ENCODE assay signal across 26 cellular contexts in genomic region chr1:13513063-13513884, GRCh38. TPM values are rescaled to one million over a fixed set of nuclear protein-coding genes. Genes with fewer than 3 reads are reported as not detected.
DNase-seq lines count a peak whose midpoint lies in the region; ATAC-seq, FAIRE-seq and TF ChIP-seq lines count a peak whose summit lies in the region.
"Had no signal": no experiment of that assay in that cellular context is flagged by ENCODE, and none has a peak within 500 bp of the region (broad histone marks: within the 10 kb centered on the region; RNA-seq: fewer than 3 reads in every experiment).

No MANE protein-coding gene starts in this region.

- H3K9ac ChIP-seq in keratinocyte (ENCODE audit: control insufficient read depth, extremely low read depth, insufficient read depth, low read length) = no peak overlapping the region

- H4K20me1 ChIP-seq in keratinocyte (ENCODE audit: control insufficient read depth, extremely low read depth, insufficient read depth, low read length) = no peaks in the 10 kb centered on the region

- H3K4me3 ChIP-seq in heart left ventricle (peak overlapping the region in 8 of 12 donors; percentile 5 to 40 (median 12)), keratinocyte (ENCODE audit: control insufficient read depth in 2 of 3, extremely low read depth in 1 of 3, insufficient read depth in 2 of 3, low read depth in 1 of 3, low read length in 3 of 3) (no peak overlapping the region), thymus (ENCODE audit: low read length) (peak overlapping the region; percentile 64)
- H3K4me3 ChIP-seq: mucosa of descending colon had no signal

- H3K4me1 ChIP-seq in heart left ventricle (peaks cover 0 to 16% (median 0%) of the 10 kb centered on the region in 12 donors), keratinocyte (ENCODE audit: control insufficient read depth, extremely low read depth, insufficient read depth, low read length) (no peaks in the 10 kb centered on the region), thymus (ENCODE audit: control insufficient read depth, insufficient read depth, low read length) (peaks cover 25% of the 10 kb centered on the region)

- no peaks in the 10 kb centered on the region for H3K36me3 Mint-ChIP-seq in brain
- H3K36me3 Mint-ChIP-seq: activated naive CD4-positive, alpha-beta T cell treated with anti-CD3 and anti-CD28 coated beads, Interleukin-2, amount 50 U/mL, for 72 hours; stimulated activated effector memory CD8-positive, alpha-beta T cell treated with anti-CD3 and anti-CD28 coated beads, Interleukin-12 subunit alpha, Interleukin-12 subunit beta, amount 100 ng/mL, for 72 hours had no signal

- H3K79me2 ChIP-seq in keratinocyte (ENCODE audit: control insufficient read depth, insufficient read depth, low read length) = no peaks in the 10 kb centered on the region

- H3K27ac Mint-ChIP-seq in brain = no peak overlapping the region
- H3K27ac Mint-ChIP-seq: activated naive CD4-positive, alpha-beta T cell treated with anti-CD3 and anti-CD28 coated beads, Interleukin-2, amount 50 U/mL, for 72 hours; stimulated activated effector memory CD8-positive, alpha-beta T cell treated with anti-CD3 and anti-CD28 coated beads, Interleukin-12 subunit alpha, Interleukin-12 subunit beta, amount 100 ng/mL, for 72 hours had no signal

- ATAC-seq in heart left ventricle = peak in 1 of 4 donors; percentile 26
- ATAC-seq in Right ventricle myocardium superior (ENCODE audit: poor library complexity) = no peak
- ATAC-seq in HG02571 (IDR thresholded peaks at IDR 0.05; ENCODE audit: unreplicated experiment) = no peak
- ATAC-seq: stimulated activated effector memory CD8-positive, alpha-beta T cell treated with anti-CD3 and anti-CD28 coated beads, Interleukin-12 subunit alpha, Interleukin-12 subunit beta, amount 100 ng/mL, for 72 hours had no signal

- no peaks in the 10 kb centered on the region for H3K36me3 ChIP-seq in heart left ventricle
- no peaks in the 10 kb centered on the region for H3K36me3 ChIP-seq in keratinocyte (ENCODE audit: control insufficient read depth in 2 of 2, extremely low read depth in 1 of 2, insufficient read depth in 2 of 2, low read length in 2 of 2)
- no peaks in the 10 kb centered on the region for H3K36me3 ChIP-seq in thymus (ENCODE audit: control insufficient read depth, insufficient read depth)
- H3K36me3 ChIP-seq: vagina had no signal

- intact Hi-C loops in heart left ventricle (cut with DNase I) (no loop called here), Right ventricle myocardium superior (cut with DNase I) (no loop called here)

- H3K4me3 Mint-ChIP-seq in brain = peak overlapping the region in 4 of 5 experiments; percentile 18 to 77 (median 70)
- H3K4me3 Mint-ChIP-seq: stimulated activated effector memory CD8-positive, alpha-beta T cell treated with anti-CD3 and anti-CD28 coated beads, Interleukin-12 subunit alpha, Interleukin-12 subunit beta, amount 100 ng/mL, for 72 hours had no signal

- dilution Hi-C loops in keratinocyte (cut with MboI; ENCODE audit: extremely low pct_ligation_motif_present, low sequenced_read_pairs) = no loop called here

- peaks cover 90% of the 10 kb centered on the region for H3K27me3 Mint-ChIP-seq in brain

- peak overlapping the region; percentile 15 for H2AFZ ChIP-seq in keratinocyte (ENCODE audit: control insufficient read depth, low read length)

- H3K9me1 ChIP-seq in keratinocyte (ENCODE audit: control insufficient read depth, extremely low read depth, insufficient read depth, low read length) = no peaks in the 10 kb centered on the region

- peaks cover 0 to 2% (median 0%) of the 10 kb centered on the region in 5 experiments for H3K9me3 Mint-ChIP-seq in brain
- H3K9me3 Mint-ChIP-seq: activated naive CD4-positive, alpha-beta T cell treated with anti-CD3 and anti-CD28 coated beads, Interleukin-2, amount 50 U/mL, for 72 hours; stimulated activated effector memory CD8-positive, alpha-beta T cell treated with anti-CD3 and anti-CD28 coated beads, Interleukin-12 subunit alpha, Interleukin-12 subunit beta, amount 100 ng/mL, for 72 hours had no signal

- H3K4me1 Mint-ChIP-seq in brain = peaks cover 16% of the 10 kb centered on the region
- H3K4me1 Mint-ChIP-seq: stimulated activated effector memory CD8-positive, alpha-beta T cell treated with anti-CD3 and anti-CD28 coated beads, Interleukin-12 subunit alpha, Interleukin-12 subunit beta, amount 100 ng/mL, for 72 hours had no signal

- TF ChIP-seq CTCF in heart left ventricle (IDR thresholded peaks at IDR 0.05) (no peak), brain (conservative IDR thresholded peaks at IDR 0.05) (no peak), keratinocyte (optimal IDR thresholded peaks at IDR 0.05 in 1 of 3, IDR thresholded peaks at IDR 0.05 in 1 of 3, conservative IDR thresholded peaks at IDR 0.05 in 1 of 3; ENCODE audit: extremely low read depth in 1 of 3, insufficient read depth in 2 of 3, low read length in 3 of 3) (no peak)

- TF ChIP-seq POLR2A in heart left ventricle (IDR thresholded peaks at IDR 0.05) = no peak

- 0 to 1% (median 1%) methylated on average over 2 to 96 of the region's 96 CpGs for WGBS in heart left ventricle, 4 donors
- WGBS in thymus = 3% methylated on average over 96 of the region's 96 CpGs

- H3K4me2 ChIP-seq in keratinocyte (ENCODE audit: control insufficient read depth, extremely low read depth, insufficient read depth, low read depth, low read length) = peak overlapping the region; percentile 32

- H3K9me3 ChIP-seq in heart left ventricle (no peaks in the 10 kb centered on the region), keratinocyte (ENCODE audit: control insufficient read depth, low read depth, low read length) (no peaks in the 10 kb centered on the region), thymus (ENCODE audit: control insufficient read depth) (no peaks in the 10 kb centered on the region)
- H3K9me3 ChIP-seq: mucosa of descending colon, vagina had no signal

- no peak for FAIRE-seq in keratinocyte (lab: Jason Lieb, UNC)
- FAIRE-seq: bronchial epithelial cell, islet of Langerhans, small intestine had no signal

- H3K27ac ChIP-seq in heart left ventricle (no peak overlapping the region), keratinocyte (ENCODE audit: control insufficient read depth, insufficient read depth, low read length) (no peak overlapping the region), thymus (ENCODE audit: low read depth) (no peak overlapping the region)
- H3K27ac ChIP-seq: vagina had no signal

- DNase-seq in heart left ventricle (peak in 1 of 5 donors; percentile 38), Right ventricle myocardium superior (no peak), keratinocyte (ENCODE audit: low read depth, low spot score) (no peak), MV-4-11 (lab: John Stamatoyannopoulos, UW) (no peak)
- DNase-seq in activated CD4-positive, alpha-beta T cell treated with anti-CD3 and anti-CD28 coated beads, Interleukin-2, amount 50 U/mL, for 1 hour = no peak
- DNase-seq: activated CD4-positive, alpha-beta T cell treated with anti-CD3 and anti-CD28 coated beads for 1 hour; effector memory CD4-positive, alpha-beta T cell; GDM1; HCEC 1CT; KG1; NCI-H1436; NCI-H2227 treated with DMSO at 0.1 percent for 48 hours; NK-92 treated with Interleukin-12 subunit alpha and Interleukin-12 subunit beta, amount 100 ng/mL, for 24 hours; SHP77 had no signal

- H3K27me3 ChIP-seq in heart left ventricle (peaks cover 0 to 49% (median 3%) of the 10 kb centered on the region in 9 donors), keratinocyte (ENCODE audit: control insufficient read depth, extremely low read depth, insufficient read depth, low read length) (peaks cover 57% of the 10 kb centered on the region), thymus (ENCODE audit: control insufficient read depth, insufficient read depth) (peaks cover 33% of the 10 kb centered on the region)
- H3K27me3 ChIP-seq: vagina had no signal

RNA-seq across cellular contexts. Expression of gene LRRC38, which starts 0.5 kb away (rescaled TPM):
- total RNA-seq in heart left ventricle (1 to 10 TPM in 5 of 9 donors, under 1 TPM in 2, not detected in 2; 0.20 to 4.0 (median 1.7) TPM), Right ventricle myocardium superior (not detected)
- polyA plus RNA-seq in heart left ventricle (1 to 10 TPM in 1 of 2 donors, under 1 TPM in 1; 0.30 to 4.4 TPM), brain (ENCODE audit: insufficient read depth, low read depth, low replicate concordance) (0.24 TPM), keratinocyte (0.03 TPM in 1 of 3 replicates, not detected in the others), thymus (4.3 TPM)
- polyA plus RNA-seq in keratinocyte (2011; ENCODE audit: low read depth) = not detected
- not detected in 2 replicates for polyA plus RNA-seq in keratinocyte (2011; cell fraction: cytosol; rRNA removed)
- not detected in 2 replicates for polyA plus RNA-seq in keratinocyte (2011; cell fraction: nucleus; rRNA removed)
- 0.07 TPM in 1 of 2 replicates, not detected in the other for polyA plus RNA-seq in keratinocyte (2012; ENCODE audit: low replicate concordance)
- not detected in 3 replicates for polyA minus RNA-seq in keratinocyte
- not detected for polyA minus RNA-seq in keratinocyte (2011; cell fraction: cytosol; rRNA and poly(A)+ RNA removed)
- polyA minus RNA-seq in keratinocyte (2011; cell fraction: nucleus; rRNA and poly(A)+ RNA removed) = not detected in 2 replicates
- total RNA-seq: activated naive CD4-positive, alpha-beta T cell treated with anti-CD3 and anti-CD28 coated beads, Interleukin-2, amount 50 U/mL, for 72 hours; bronchial epithelial cell; mucosa of descending colon; osteoblast; T-helper 2 cell treated with Interferon-gamma antibody and Interleukin-4, amounts not matched to agents 100 ng/mL and 5 ng/mL, for 36 hours had no signal

Comparison
In these comparisons a context has a peak if more than half of its experiments do, and no peak if none do; other contexts are left out.
1. H3K4me3 ChIP-seq: peak in heart left ventricle (8 of 12) and thymus (single experiment); none in keratinocyte (0 of 3).